1 cellular context compared by ENCODE assay signal in the genomic region with DNA sequence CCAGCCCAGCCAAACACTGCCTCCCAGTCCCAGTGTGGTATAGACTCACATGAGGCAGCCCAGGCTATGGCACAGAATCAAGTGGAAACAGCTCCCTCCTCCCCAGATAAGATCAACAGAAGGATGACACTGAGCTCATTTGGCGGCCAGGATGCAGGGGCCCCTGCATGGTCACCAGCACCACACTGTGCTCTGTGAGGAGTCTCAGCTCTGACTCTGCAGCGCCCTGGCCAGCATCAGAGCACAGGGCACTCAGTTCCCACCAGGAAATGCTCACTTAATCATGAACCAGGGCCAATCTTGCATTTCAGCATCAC.
TF ChIP-seq lines count a peak whose summit lies in the region.

No MANE protein-coding gene starts in this region.

TF ChIP-seq in SK-N-SH, 30 proteins besides CTCF, POLR2A, EP300 and RAD21:
- no peak for TF ChIP-seq GABPA (IDR thresholded peaks at IDR 0.05; ENCODE audit: low read depth)
- peak; percentile 97 for TF ChIP-seq GATA2 (CRISPR knock-in tag; IDR thresholded peaks at IDR 0.05)
- peak; percentile 62; the same call in 1 of the 2 replicates for TF ChIP-seq MXI1 (IDR thresholded peaks at IDR 0.05; ENCODE audit: low read depth, low read length)
- TF ChIP-seq, protein P1, sequence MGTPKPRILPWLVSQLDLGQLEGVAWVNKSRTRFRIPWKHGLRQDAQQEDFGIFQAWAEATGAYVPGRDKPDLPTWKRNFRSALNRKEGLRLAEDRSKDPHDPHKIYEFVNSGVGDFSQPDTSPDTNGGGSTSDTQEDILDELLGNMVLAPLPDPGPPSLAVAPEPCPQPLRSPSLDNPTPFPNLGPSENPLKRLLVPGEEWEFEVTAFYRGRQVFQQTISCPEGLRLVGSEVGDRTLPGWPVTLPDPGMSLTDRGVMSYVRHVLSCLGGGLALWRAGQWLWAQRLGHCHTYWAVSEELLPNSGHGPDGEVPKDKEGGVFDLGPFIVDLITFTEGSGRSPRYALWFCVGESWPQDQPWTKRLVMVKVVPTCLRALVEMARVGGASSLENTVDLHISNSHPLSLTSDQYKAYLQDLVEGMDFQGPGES (IDR thresholded peaks at IDR 0.05; ENCODE audit: low read depth, low read length), result no peak
- TF ChIP-seq ELF1 (IDR thresholded peaks at IDR 0.05), result no peak
- no peak for TF ChIP-seq SMC3 (IDR thresholded peaks at IDR 0.05; ENCODE audit: low read depth, low read length)
- peak; percentile 54; the same call in 1 of the 2 replicates for TF ChIP-seq RCOR1 (IDR thresholded peaks at IDR 0.05; ENCODE audit: low read length)
- TF ChIP-seq RXRA (IDR thresholded peaks at IDR 0.05; ENCODE audit: borderline replicate concordance, low read depth), result no peak
- TF ChIP-seq TEAD4 (IDR thresholded peaks at IDR 0.05; ENCODE audit: borderline replicate concordance, insufficient read depth), result no peak
- no peak for TF ChIP-seq FOXJ3 (CRISPR knock-in tag; IDR thresholded peaks at IDR 0.05)
- no peak for TF ChIP-seq YY1 (IDR thresholded peaks at IDR 0.05; ENCODE audit: low read depth)
- peak; percentile 48 for TF ChIP-seq CHD2 (IDR thresholded peaks at IDR 0.05; ENCODE audit: low read length, partially characterized antibody)
- TF ChIP-seq MAX (IDR thresholded peaks at IDR 0.05; ENCODE audit: low read depth), result no peak
- no peak for TF ChIP-seq MEF2A (IDR thresholded peaks at IDR 0.05; ENCODE audit: borderline replicate concordance, low read depth)
- no peak for TF ChIP-seq SIN3A (IDR thresholded peaks at IDR 0.05; ENCODE audit: borderline replicate concordance, low read depth, low read length)
